In the genomic region with DNA sequence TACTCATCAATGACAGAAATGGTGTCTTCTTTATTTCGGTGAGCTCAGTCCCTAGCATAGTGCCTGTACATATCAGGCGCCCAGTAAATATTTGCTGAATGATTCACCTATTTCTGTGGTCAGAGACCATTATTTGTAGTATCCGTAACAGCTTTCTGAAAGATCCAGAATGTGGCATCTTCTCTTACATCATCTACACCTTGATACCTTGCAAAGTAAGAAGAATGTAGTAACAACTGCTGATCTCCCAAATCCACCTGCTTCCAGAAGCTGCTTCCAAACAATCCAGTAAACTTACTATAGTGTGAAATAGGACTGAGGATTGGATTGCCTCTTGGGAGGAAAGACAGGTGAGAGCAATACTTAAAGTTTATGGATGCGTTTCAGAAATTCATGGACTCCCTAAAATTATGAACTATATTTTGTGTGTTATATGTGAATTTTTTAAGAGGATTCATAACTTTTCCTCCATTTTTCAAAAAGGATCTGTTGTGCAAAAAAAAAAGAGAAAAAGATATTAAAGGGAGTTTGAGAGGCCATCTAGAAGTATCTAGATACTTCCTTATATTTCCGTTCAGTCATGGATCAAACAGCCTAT, we compare ENCODE assay signal across 8 cellular contexts. TPM values are rescaled to one million over a fixed set of nuclear protein-coding genes. Genes with fewer than 3 reads are reported as not detected.
A peak's percentile ranks its signal among the peaks of the same experiment; 100 is the strongest.
DNase-seq lines count a peak whose midpoint lies in the region; TF ChIP-seq lines count a peak whose summit lies in the region.

No MANE protein-coding gene starts in this region.

- peak overlapping the region; percentile 96 for H3K4me3 Mint-ChIP-seq in activated CD4-positive, alpha-beta T cell treated with anti-CD3 and anti-CD28 coated beads, Interleukin-2, amount 10 ng/mL, durations not matched to agents 24 days and 14 days

- peaks cover 16% of the 10 kb centered on the region for H3K36me3 Mint-ChIP-seq in activated CD4-positive, alpha-beta T cell treated with anti-CD3 and anti-CD28 coated beads, Interleukin-2, amount 10 ng/mL, durations not matched to agents 24 days and 14 days (ENCODE audit: low read depth)

- H3K27ac Mint-ChIP-seq in activated CD4-positive, alpha-beta T cell treated with anti-CD3 and anti-CD28 coated beads, Interleukin-2, amount 10 ng/mL, durations not matched to agents 24 days and 14 days, result peak overlapping the region; percentile 96

- DNase-seq in activated CD4-positive, alpha-beta T cell treated with anti-CD3 and anti-CD28 coated beads, Interleukin-2, amount 10 ng/mL, durations not matched to agents 24 days and 14 days, result no peak
- no peak for DNase-seq in activated CD4-positive, alpha-beta T cell treated with anti-CD3 and anti-CD28 coated beads, Interleukin-2, amount 50 U/mL, for 48 hours
- peak; percentile 95 for DNase-seq in SW480 (ENCODE audit: low spot score)
- peak; percentile 41 to 70 for DNase-seq in foreskin fibroblast
- DNase-seq in spleen, result no peak
- DNase-seq in NCI-H446 treated with DMSO at 0.1 percent for 48 hours (lab: John Stamatoyannopoulos, UW), result no peak
- no peak for DNase-seq in OCI-M1 (lab: John Stamatoyannopoulos, UW)
- DNase-seq in head of caudate nucleus, result no peak

- H3K4me1 Mint-ChIP-seq in activated CD4-positive, alpha-beta T cell treated with anti-CD3 and anti-CD28 coated beads, Interleukin-2, amount 10 ng/mL, durations not matched to agents 24 days and 14 days, result peaks cover 36% of the 10 kb centered on the region

- peaks cover 9% of the 10 kb centered on the region for H3K9me3 Mint-ChIP-seq in activated CD4-positive, alpha-beta T cell treated with anti-CD3 and anti-CD28 coated beads, Interleukin-2, amount 10 ng/mL, durations not matched to agents 24 days and 14 days

- intact Hi-C loops in activated CD4-positive, alpha-beta T cell treated with anti-CD3 and anti-CD28 coated beads, Interleukin-2, amount 10 ng/mL, durations not matched to agents 24 days and 14 days (cut with micrococcal nuclease), result loop anchor here (2.0 to 10.0 kb wide), 6 partner anchors 47 to 468 kb away; a partner anchor contains a TSS
- intact Hi-C loops in spleen (cut with DNase I; ENCODE audit: low total_unique reads), result no loop called here
- intact Hi-C loops in head of caudate nucleus (cut with DNase I), result loop anchor here (5.0 kb wide), 1 partner anchor 153 kb away; a partner anchor contains a TSS

- H3K27me3 ChIP-seq in spleen (replicated peaks in 1 of 7), result peaks cover 0 to 21% (median 0%) of the 10 kb centered on the region in 7 donors

- H3K9me3 ChIP-seq in spleen, result no peaks in the 10 kb centered on the region

- H3K27ac ChIP-seq in spleen, result peak overlapping the region; percentile 84 to 99 (median 97)

- H3K4me3 ChIP-seq in foreskin fibroblast (ENCODE audit: low read depth in 1 of 2, low read length in 2 of 2), result peak overlapping the region; percentile 89 to 96
- peak overlapping the region in 6 of 8 donors; percentile 90 to 98 (median 97) for H3K4me3 ChIP-seq in spleen

- peaks cover 9 to 39% (median 31%) of the 10 kb centered on the region in 6 donors for H3K4me1 ChIP-seq in spleen

- peaks cover 4% of the 10 kb centered on the region for H3K27me3 Mint-ChIP-seq in activated CD4-positive, alpha-beta T cell treated with anti-CD3 and anti-CD28 coated beads, Interleukin-2, amount 10 ng/mL, durations not matched to agents 24 days and 14 days

- WGBS in spleen, 5 donors, result 92 to 95% (median 94%) methylated on average over 5 of the region's 5 CpGs

- peaks cover 0 to 11% (median 1%) of the 10 kb centered on the region in 6 donors for H3K36me3 ChIP-seq in spleen

- no peak for TF ChIP-seq CTCF in foreskin fibroblast (IDR thresholded peaks at IDR 0.05; ENCODE audit: low read depth, low read length)
- TF ChIP-seq CTCF in spleen (IDR thresholded peaks at IDR 0.05 in 8 of 11, conservative IDR thresholded peaks at IDR 0.05 in 3 of 11), result no peak

- TF ChIP-seq POLR2A in spleen (IDR thresholded peaks at IDR 0.05), result no peak

RNA-seq across cellular contexts. Expression of a gene that starts 0.9 kb away (rescaled TPM):
- 57.1 and 57.4 TPM in 2 replicates for total RNA-seq in activated CD4-positive, alpha-beta T cell treated with anti-CD3 and anti-CD28 coated beads, Interleukin-2, amount 10 ng/mL, durations not matched to agents 24 days and 14 days
- total RNA-seq in spleen, result 10 to 100 TPM; 33.8 to 51.3 (median 43.2) TPM
- polyA plus RNA-seq in spleen, result 1 to 10 TPM; 2.0 to 3.0 (median 2.1) TPM

Comparison
In these comparisons a context has a peak if more than half of its experiments do, and no peak if none do; other contexts are left out.
1. DNase-seq: peak in SW480 (single experiment) and foreskin fibroblast (2 of 2); none in activated CD4-positive, alpha-beta T cell treated with anti-CD3 and anti-CD28 coated beads, Interleukin-2, amount 10 ng/mL, durations not matched to agents 24 days and 14 days (single experiment), activated CD4-positive, alpha-beta T cell treated with anti-CD3 and anti-CD28 coated beads, Interleukin-2, amount 50 U/mL, for 48 hours (0 of 2), spleen (single experiment), NCI-H446 treated with DMSO at 0.1 percent for 48 hours (single experiment), OCI-M1 (single experiment) and head of caudate nucleus (0 of 42).